Comparison of ENCODE assay signal across 8 cellular contexts in the genomic region with DNA sequence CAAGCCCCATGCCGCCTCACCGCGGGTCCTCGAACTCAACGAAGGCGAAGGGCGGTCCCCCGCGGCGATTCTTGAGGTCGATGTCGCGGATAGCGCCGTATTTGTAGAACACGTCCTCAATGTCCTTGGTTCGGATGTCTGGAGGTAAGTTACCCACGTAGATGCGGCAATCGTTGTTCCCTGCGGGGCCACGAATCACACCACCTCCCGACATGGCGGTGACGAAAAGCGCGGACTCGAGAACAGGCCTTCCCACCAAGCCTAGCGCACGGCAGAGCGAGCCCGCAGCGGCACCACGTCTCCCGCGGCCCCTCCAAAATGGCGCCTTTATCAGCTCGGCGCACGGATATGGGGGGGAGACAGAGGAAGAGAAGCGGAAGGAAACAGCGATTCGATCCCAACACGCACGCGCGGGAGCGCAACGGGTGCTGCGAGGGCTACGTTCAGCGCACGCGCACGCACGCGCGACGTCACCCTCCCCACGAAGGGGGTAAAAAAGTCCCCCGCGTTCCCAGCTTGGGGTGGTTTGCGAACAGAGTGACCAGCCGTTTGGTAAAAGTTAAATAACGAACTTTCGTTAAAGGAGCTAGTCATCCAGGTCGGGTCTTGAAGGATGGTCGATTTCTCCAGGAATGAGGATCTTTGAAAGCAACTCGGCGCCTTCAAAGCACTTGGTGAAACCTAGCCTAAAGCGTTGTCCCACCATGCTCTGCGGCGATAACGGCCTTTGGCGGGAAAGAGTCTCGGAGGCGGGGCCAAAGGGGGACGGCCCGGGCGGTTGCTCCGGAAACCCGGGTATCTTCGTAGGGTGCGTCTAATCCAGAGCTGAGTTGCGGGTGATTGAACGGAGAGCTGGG. TPM values are rescaled to one million over a fixed set of nuclear protein-coding genes. Genes with fewer than 3 reads are reported as not detected.
DNase-seq lines count a peak whose midpoint lies in the region; ATAC-seq, FAIRE-seq and TF ChIP-seq lines count a peak whose summit lies in the region.

A gene with protein sequence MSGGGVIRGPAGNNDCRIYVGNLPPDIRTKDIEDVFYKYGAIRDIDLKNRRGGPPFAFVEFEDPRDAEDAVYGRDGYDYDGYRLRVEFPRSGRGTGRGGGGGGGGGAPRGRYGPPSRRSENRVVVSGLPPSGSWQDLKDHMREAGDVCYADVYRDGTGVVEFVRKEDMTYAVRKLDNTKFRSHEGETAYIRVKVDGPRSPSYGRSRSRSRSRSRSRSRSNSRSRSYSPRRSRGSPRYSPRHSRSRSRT (minus strand): TSS at position 323 of the 857 bp plus-strand sequence. CDS start 109 bp downstream, at position 214.

- H3K23ac ChIP-seq in H1 (ENCODE audit: insufficient read length) = no peak within 1 kb of the TSS
- H3K23ac ChIP-seq in mesenchymal stem cell (ENCODE audit: low read length in 2 of 2) = peak within 1 kb of the TSS in 1 of 2 experiments; percentile 70

- H3K4me1 ChIP-seq in H1 (replicated peaks in 1 of 4; ENCODE audit: control insufficient read depth in 3 of 4, insufficient read depth in 4 of 4, low read length in 3 of 4) = peaks cover 0 to 11% (median 5%) of the 10 kb centered on the region in 4 experiments; a peak in 4 of 7 replicates
- H3K4me1 ChIP-seq in mesenchymal stem cell (ENCODE audit: control insufficient read depth, insufficient read depth, low read depth, low read length) = peaks cover 7% of the 10 kb centered on the region

- peak within 1 kb of the TSS; percentile 98 for H4K91ac ChIP-seq in H1 (replicated peaks; ENCODE audit: insufficient read length, low read length)
- H4K91ac ChIP-seq in mesenchymal stem cell (ENCODE audit: low read length) = peak within 1 kb of the TSS; percentile 74

- H2AK5ac ChIP-seq in H1 (ENCODE audit: low read depth, low read length) = peak within 1 kb of the TSS; percentile 82
- peak within 1 kb of the TSS; percentile 27 for H2AK5ac ChIP-seq in mesenchymal stem cell (ENCODE audit: low read length, severe bottlenecking)

- peaks cover 12% of the 10 kb centered on the region for H3K23me2 ChIP-seq in H1 (ENCODE audit: low read depth, low read length)

- H3K79me1 ChIP-seq in H1 (ENCODE audit: low read depth, low read length) = no peaks in the 10 kb centered on the region; the same call in 1 of the 2 replicates
- H3K79me1 ChIP-seq in mesenchymal stem cell (replicated peaks; ENCODE audit: low read length, poor library complexity, severe bottlenecking) = peaks cover 5% of the 10 kb centered on the region

- H3K79me2 ChIP-seq in H1 (ENCODE audit: control insufficient read depth in 1 of 2, insufficient read depth in 2 of 2, low read length in 2 of 2) = peaks cover 11 to 48% of the 10 kb centered on the region in 2 experiments

- no peaks in the 10 kb centered on the region for H3K9me3 ChIP-seq in H1 (ENCODE audit: insufficient read depth in 2 of 2, low read depth in 1 of 2, low read length in 1 of 2)
- no peaks in the 10 kb centered on the region for H3K9me3 ChIP-seq in mesenchymal stem cell (ENCODE audit: control insufficient read depth, low read length)

- peak within 1 kb of the TSS; percentile 100 for H3K27ac ChIP-seq in H1 (ENCODE audit: low read depth, low read length)
- H3K27ac ChIP-seq in mesenchymal stem cell (ENCODE audit: low read length, poor library complexity, severe bottlenecking) = peak within 1 kb of the TSS; percentile 92

- TF ChIP-seq POLR2A in H1 (IDR thresholded peaks at IDR 0.05; ENCODE audit: control extremely low read depth in 1 of 2, low read depth in 2 of 2, low read length in 2 of 2) = peak; percentile 85 to 92

- peak within 1 kb of the TSS; percentile 99 for H2BK5ac ChIP-seq in H1 (ENCODE audit: low read depth, low read length)
- peak within 1 kb of the TSS; percentile 51 for H2BK5ac ChIP-seq in mesenchymal stem cell (ENCODE audit: low read depth, low read length, poor library complexity, severe bottlenecking)

- no peak within 1 kb of the TSS for H2BK20ac ChIP-seq in H1 (ENCODE audit: low read length)

- H3K14ac ChIP-seq in H1 (ENCODE audit: insufficient read length) (peak within 1 kb of the TSS; percentile 33), mesenchymal stem cell (ENCODE audit: low read length in 2 of 2) (peak within 1 kb of the TSS in 1 of 2 experiments; percentile 82)

- peak; percentile 80 for ATAC-seq in GM21360 (IDR thresholded peaks at IDR 0.05; ENCODE audit: unreplicated experiment)

- H3K4me3 ChIP-seq in H1 (ENCODE audit: extremely low read depth in 1 of 4, insufficient read depth in 2 of 4, low read depth in 3 of 4, low read length in 4 of 4) (peak within 1 kb of the TSS; percentile 87 to 98 (median 94)), mesenchymal stem cell (ENCODE audit: insufficient read depth in 1 of 2, low read depth in 1 of 2, low read length in 2 of 2) (peak within 1 kb of the TSS; percentile 73 to 98)

- H4K20me1 ChIP-seq in H1 (replicated peaks in 1 of 2; ENCODE audit: control insufficient read depth in 1 of 2, insufficient read depth in 2 of 2, low read length in 2 of 2) = peaks cover 8 to 9% of the 10 kb centered on the region in 2 experiments

- peak within 1 kb of the TSS; percentile 99 for H3K18ac ChIP-seq in H1 (ENCODE audit: extremely low read depth, low read length)
- H3K18ac ChIP-seq in mesenchymal stem cell (ENCODE audit: low read depth in 1 of 2, low read length in 2 of 2) = peak within 1 kb of the TSS; percentile 71 to 93

- FAIRE-seq in H1 (lab: Jason Lieb, UNC) = no peak

- WGBS in H1 (ENCODE audit: extremely low coverage in 1 of 2, insufficient coverage in 1 of 2, insufficient read length in 1 of 2, insufficient replicate concordance in 2 of 2, low coverage in 1 of 2, low lambda C conversion rate in 2 of 2, missing lambda C conversion rate in 1 of 2), 2 experiments = 2% methylated on average over 73 of the region's 86 CpGs; no CpG with 5 or more reads in 1 of the 2 experiments
- WGBS in mesenchymal stem cell = under 1% methylated on average over 86 of the region's 86 CpGs

- peak within 1 kb of the TSS; percentile 100 for H4K8ac ChIP-seq in H1 (ENCODE audit: extremely low read depth, insufficient read depth, low read length)
- H4K8ac ChIP-seq in mesenchymal stem cell (ENCODE audit: low read length) = peak within 1 kb of the TSS; percentile 45

- DNase-seq in COLO668 (lab: John Stamatoyannopoulos, UW; ENCODE audit: unreplicated experiment) = peak; percentile 97
- peak; percentile 95 for DNase-seq in HT1080 (ENCODE audit: low read depth)
- peak; percentile 96 for DNase-seq in NOMO-1 treated with DMSO at 0.1 percent for 48 hours (lab: John Stamatoyannopoulos, UW; ENCODE audit: unreplicated experiment)
- DNase-seq in activated CD8-positive, alpha-beta memory T cell treated with anti-CD3 and anti-CD28 coated beads for 4 hours (ENCODE audit: low read depth in 2 of 2) = peak; percentile 96 to 97
- peak; percentile 87 to 95 for DNase-seq in H1 (ENCODE audit: low read depth in 1 of 2, low spot score in 2 of 2)
- DNase-seq in mesenchymal stem cell = peak; percentile 98
- DNase-seq in stimulated activated CD8-positive, alpha-beta memory T cell treated with anti-CD3 and anti-CD28 coated beads, Interleukin-12 subunit alpha, Interleukin-12 subunit beta, amount 100 ng/mL, for 4 hours (ENCODE audit: low read depth) = peak; percentile 97

- peak within 1 kb of the TSS; percentile 97 for H4K5ac ChIP-seq in H1 (ENCODE audit: insufficient read length, low read depth, low read length)

- H3K4me2 ChIP-seq in H1 (ENCODE audit: insufficient read depth in 1 of 2, low read depth in 2 of 2, low read length in 2 of 2) (peak within 1 kb of the TSS; percentile 87 to 94), mesenchymal stem cell (ENCODE audit: low read length, poor library complexity, severe bottlenecking) (peak within 1 kb of the TSS; percentile 97)

- peak within 1 kb of the TSS; percentile 90; the same call in 1 of the 2 replicates for H2BK15ac ChIP-seq in H1 (ENCODE audit: low read length)
- H2BK15ac ChIP-seq in mesenchymal stem cell (ENCODE audit: low read depth, poor library complexity, severe bottlenecking) = peak within 1 kb of the TSS; percentile 37

- H2AFZ ChIP-seq in H1 (ENCODE audit: low read length) = peak within 1 kb of the TSS; percentile 64; the same call in 1 of the 2 replicates
- H2AFZ ChIP-seq in mesenchymal stem cell (ENCODE audit: low read depth, low read length) = peak within 1 kb of the TSS; percentile 87

- TF ChIP-seq CTCF in H1 (IDR thresholded peaks at IDR 0.05; ENCODE audit: control extremely low read depth in 1 of 3, insufficient read depth in 1 of 3, low read depth in 1 of 3, low read length in 3 of 3) = no peak

- H3K9ac ChIP-seq in H1 (replicated peaks in 1 of 4; ENCODE audit: extremely low read depth in 1 of 4, low read depth in 3 of 4, low read length in 3 of 4) (peak within 1 kb of the TSS; percentile 94 to 100 (median 100)), mesenchymal stem cell (ENCODE audit: low read length) (peak within 1 kb of the TSS; percentile 100)

- H3K4ac ChIP-seq in H1 (replicated peaks; ENCODE audit: insufficient read length, low read depth, low read length) = peak within 1 kb of the TSS; percentile 88
- H3K4ac ChIP-seq in mesenchymal stem cell (ENCODE audit: low read depth in 1 of 2, low read length in 2 of 2) = peak within 1 kb of the TSS; percentile 54 to 100

- H3K27me3 ChIP-seq in H1 (replicated peaks in 1 of 4; ENCODE audit: control insufficient read depth in 3 of 4, extremely low read depth in 1 of 4, insufficient read depth in 3 of 4, low read length in 3 of 4) (no peaks in the 10 kb centered on the region), mesenchymal stem cell (ENCODE audit: control insufficient read depth in 1 of 2, insufficient read depth in 1 of 2, low read length in 2 of 2) (no peaks in the 10 kb centered on the region)

- TF ChIP-seq EP300 in H1 (IDR thresholded peaks at IDR 0.05; ENCODE audit: borderline replicate concordance in 1 of 2, low read depth in 2 of 2, low read length in 2 of 2) = peak; percentile 20 to 38; a peak in 1 of 3 replicates

- H2BK120ac ChIP-seq in H1 (replicated peaks; ENCODE audit: low read depth, low read length) (peak within 1 kb of the TSS; percentile 1), mesenchymal stem cell (ENCODE audit: low read depth, low read length) (peak within 1 kb of the TSS; percentile 3)

- H2BK12ac ChIP-seq in H1 (ENCODE audit: low read depth, low read length) (peak within 1 kb of the TSS; percentile 96), mesenchymal stem cell (ENCODE audit: low read length in 2 of 2) (peak within 1 kb of the TSS in 1 of 2 experiments; percentile 12)

- CTCF ChIA-PET in H1 (lab: Charles Lee; ENCODE audit: partially characterized antibody) = interaction anchor here (0.6 to 1.7 kb wide), 16 partner anchors 10 to 154 kb away, joined by 3 to 6 read pairs (median 3); no protein-coding TSS in a partner anchor

- H3K36me3 ChIP-seq in H1 (ENCODE audit: control insufficient read depth in 2 of 4, insufficient read depth in 4 of 4, low read length in 3 of 4) (peaks cover 13 to 39% (median 31%) of the 10 kb centered on the region in 4 experiments), mesenchymal stem cell (ENCODE audit: control insufficient read depth in 1 of 2, insufficient read depth in 2 of 2, low read depth in 1 of 2, low read length in 2 of 2) (peaks cover 6 to 50% of the 10 kb centered on the region in 2 experiments)

- no peak; a peak in 1 of 4 replicates for TF ChIP-seq RAD21 in H1 (IDR thresholded peaks at IDR 0.05 in 1 of 2, conservative IDR thresholded peaks at IDR 0.05 in 1 of 2; ENCODE audit: low read depth in 2 of 2, low read length in 2 of 2)

- H3K56ac ChIP-seq in H1 (replicated peaks; ENCODE audit: insufficient read length, low read depth, low read length) = peak within 1 kb of the TSS; percentile 96

- POLR2A ChIA-PET in H1 (lab: Charles Lee; ENCODE audit: partially characterized antibody) = interaction anchor here (0.6 to 28.0 kb wide), 39 partner anchors 11 to 333 kb away, joined by 3 to 672 read pairs (median 5); a partner anchor contains a TSS

RNA-seq across cellular contexts. Expression of the gene that starts here (rescaled TPM):
- total RNA-seq in HT1080 (2014; rRNA removed; shearing (Covaris generic)) = 462 and 463 TPM in 2 replicates
- polyA plus RNA-seq in HT1080 (2015; cell fraction: cytosol; rRNA removed) = 229 and 245 TPM in 2 replicates
- polyA plus RNA-seq in HT1080 (2015; cell fraction: nucleus; rRNA removed) = 477 and 479 TPM in 2 replicates
- 429 and 433 TPM in 2 replicates for total RNA-seq in H1 (2021; fragmentation: NEBNext Ultra II Directional; extraction: Animal tissue kit (Norgen Biotek cat#: 25700))
- 149 and 300 TPM in 2 replicates for polyA plus RNA-seq in H1 (2011; rRNA removed)
- polyA plus RNA-seq in H1 (2011; cell fraction: cytosol; rRNA removed) = 280 TPM
- polyA plus RNA-seq in H1 (2011; cell fraction: nucleus; rRNA removed) = 773 TPM
- 330 to 434 TPM (median 366 TPM) in 4 replicates for polyA plus RNA-seq in H1 (2012, experiment 1 of 2)
- polyA plus RNA-seq in H1 (2012, experiment 2 of 2) = 60.0 TPM
- polyA plus RNA-seq in H1 (2013, experiment 1 of 2) = 237 TPM
- polyA plus RNA-seq in H1 (2013, experiment 2 of 2) = 241 TPM
- 349 and 397 TPM in 2 replicates for polyA minus RNA-seq in H1 (2011; rRNA and poly(A)+ RNA removed)
- polyA minus RNA-seq in H1 (2011; cell fraction: cytosol; rRNA and poly(A)+ RNA removed) = 389 TPM
- 594 TPM for polyA minus RNA-seq in H1 (2011; cell fraction: nucleus; rRNA and poly(A)+ RNA removed)
- polyA plus RNA-seq in mesenchymal stem cell (2013, experiment 1 of 2) = 121 TPM
- polyA plus RNA-seq in mesenchymal stem cell (2013, experiment 2 of 2) = 123 TPM

Comparison
In these comparisons a context has a peak if more than half of its experiments do, and no peak if none do; other contexts are left out.
1. Peak in every context shown above with its lines: DNase-seq, ATAC-seq, H3K4me3 ChIP-seq and H3K27ac ChIP-seq.